ENCODE assay signal across 28 cellular contexts in the genomic region with DNA sequence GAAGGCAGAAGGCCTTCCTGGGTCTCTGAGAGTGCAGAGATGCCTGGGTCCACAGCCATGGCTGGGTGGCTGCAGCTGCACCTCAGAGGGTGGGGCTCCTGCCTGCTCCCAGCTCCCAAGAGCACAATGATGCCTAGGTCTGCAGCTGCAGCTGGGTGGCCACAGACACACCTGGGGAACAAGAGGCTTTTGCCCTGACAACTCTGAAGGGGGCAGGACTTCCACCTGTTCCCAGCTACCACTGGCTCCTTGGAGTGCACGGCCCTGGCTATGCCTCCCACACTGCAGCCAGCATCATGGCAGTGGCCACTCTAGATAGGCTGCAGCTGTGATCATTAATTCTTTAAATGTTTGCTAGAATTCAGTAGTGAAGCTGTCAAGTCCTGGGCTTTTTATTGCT.
"Had no signal": no experiment of that assay in that cellular context is flagged by ENCODE, and none has a peak within 500 bp of the region (broad histone marks: within the 10 kb centered on the region; RNA-seq: fewer than 3 reads in every experiment).

No MANE protein-coding gene starts in this region.

- H3K27me3 Mint-ChIP-seq: dendritic cell treated with granulocyte-macrophage colony-stimulating factor and Interleukin-4, amounts not matched to agents 40 ng/mL and 50 ng/mL, for 4 days; effector memory CD8-positive, alpha-beta T cell; naive B cell; naive thymus-derived CD8-positive, alpha-beta T cell had no signal

- H3K4me1 ChIP-seq: esophagus squamous epithelium, gastrocnemius medialis, heart right ventricle, left lung, lower lobe of right lung had no signal

- DNase-seq: cortex of kidney; effector CD8-positive, alpha-beta T cell; effector memory CD8-positive, alpha-beta T cell; endodermal cell; erythroblast; esophagus squamous epithelium; foreskin fibroblast; foreskin melanocyte; gastrocnemius medialis; glutamatergic neuron; head of caudate nucleus; hypothalamus; immature natural killer cell; islet precursor cell; left cardiac atrium; left ventricle myocardium superior; lower lobe of right lung; mesenchymal stem cell; mucosa of descending colon; naive B cell; naive thymus-derived CD8-positive, alpha-beta T cell had no signal

- H3K4me3 Mint-ChIP-seq: dendritic cell treated with granulocyte-macrophage colony-stimulating factor and Interleukin-4, amounts not matched to agents 40 ng/mL and 50 ng/mL, for 4 days; effector memory CD8-positive, alpha-beta T cell; endodermal cell; immature natural killer cell; mesothelial cell of epicardium; naive B cell; naive thymus-derived CD8-positive, alpha-beta T cell had no signal

- FAIRE-seq: endometrium had no signal

- H3K27ac ChIP-seq: epithelial cell of prostate, esophagus squamous epithelium, gastrocnemius medialis, heart right ventricle, left lung, lower lobe of right lung had no signal

- H3K36me3 Mint-ChIP-seq: immature natural killer cell; naive B cell; naive thymus-derived CD8-positive, alpha-beta T cell had no signal

- H3K27me3 ChIP-seq: esophagus squamous epithelium, gastrocnemius medialis, heart right ventricle, left lung had no signal

- H3K27ac Mint-ChIP-seq: dendritic cell treated with granulocyte-macrophage colony-stimulating factor and Interleukin-4, amounts not matched to agents 40 ng/mL and 50 ng/mL, for 4 days; effector memory CD8-positive, alpha-beta T cell; endodermal cell; immature natural killer cell; mesothelial cell of epicardium; naive B cell; naive thymus-derived CD8-positive, alpha-beta T cell had no signal

- H3K4me1 Mint-ChIP-seq: endodermal cell; immature natural killer cell; mesothelial cell of epicardium; naive B cell; naive thymus-derived CD8-positive, alpha-beta T cell had no signal

- H3K9me3 ChIP-seq: gastrocnemius medialis, lower lobe of right lung, mucosa of descending colon had no signal

- ATAC-seq: effector memory CD8-positive, alpha-beta T cell; esophagus mucosa; gastrocnemius medialis; left cardiac atrium; left lung; left ventricle myocardium superior; mucosa of descending colon; naive thymus-derived CD8-positive, alpha-beta T cell had no signal
